Comparison of ENCODE assay signal across 20 cellular contexts in genomic region chr7:138502023-138502767, GRCh38.
"Had no signal": no experiment of that assay in that cellular context is flagged by ENCODE, and none has a peak within 500 bp of the region (broad histone marks: within the 10 kb centered on the region; RNA-seq: fewer than 3 reads in every experiment).

No MANE protein-coding gene starts in this region.

- H3K27ac Mint-ChIP-seq: activated CD4-positive, alpha-beta memory T cell treated with anti-CD3 and anti-CD28 coated beads, Interleukin-2, amount 10 ng/mL, durations not matched to agents 7 days and 5 days; activated CD4-positive, alpha-beta T cell treated with anti-CD3 and anti-CD28 coated beads, Interleukin-2, amount 10 ng/mL, durations not matched to agents 24 days and 14 days; activated naive CD8-positive, alpha-beta T cell treated with anti-CD3 and anti-CD28 coated beads, Interleukin-2, amount 50 U/mL, for 24 hours; activated T-helper 1 cell treated with anti-CD3 and anti-CD28 coated beads, Interleukin-12 subunit alpha, Interleukin-12 subunit beta, Interleukin-2, Interleukin-4 antibody, amounts not matched to agents 30 ng/mL and 10 ng/mL and 1 ng/mL, durations not matched to agents 14 hours and 24 hours and 36 hours; dendritic cell treated with granulocyte-macrophage colony-stimulating factor and Interleukin-4, amounts not matched to agents 40 ng/mL and 50 ng/mL, for 4 days had no signal

- ATAC-seq: activated CD4-positive, CD25-positive, alpha-beta regulatory T cell treated with anti-CD3 and anti-CD28 coated beads, Interleukin-2, amount 50 U/mL, for 24 hours; activated naive CD8-positive, alpha-beta T cell treated with anti-CD3 and anti-CD28 coated beads, Interleukin-2, amount 50 U/mL, for 24 hours; body of pancreas; left ventricle myocardium superior; stimulated activated naive CD8-positive, alpha-beta T cell treated with anti-CD3 and anti-CD28 coated beads, Interleukin-15, Interleukin-2, amounts not matched to agents 100 U/mL and 50 U/mL, for 24 hours had no signal

- H3K4me3 Mint-ChIP-seq: activated CD4-positive, alpha-beta memory T cell treated with anti-CD3 and anti-CD28 coated beads, Interleukin-2, amount 10 ng/mL, durations not matched to agents 7 days and 5 days; activated CD4-positive, alpha-beta T cell treated with anti-CD3 and anti-CD28 coated beads, Interleukin-2, amount 10 ng/mL, durations not matched to agents 24 days and 14 days; activated naive CD8-positive, alpha-beta T cell treated with anti-CD3 and anti-CD28 coated beads, Interleukin-2, amount 50 U/mL, for 24 hours; activated T-helper 1 cell treated with anti-CD3 and anti-CD28 coated beads, Interleukin-12 subunit alpha, Interleukin-12 subunit beta, Interleukin-2, Interleukin-4 antibody, amounts not matched to agents 30 ng/mL and 10 ng/mL and 1 ng/mL, durations not matched to agents 14 hours and 24 hours and 36 hours; dendritic cell treated with granulocyte-macrophage colony-stimulating factor and Interleukin-4, amounts not matched to agents 40 ng/mL and 50 ng/mL, for 4 days had no signal

- H3K4me3 ChIP-seq: body of pancreas had no signal

- H3K27ac ChIP-seq: body of pancreas had no signal

- H3K9me3 ChIP-seq: body of pancreas had no signal

- H3K27me3 ChIP-seq: body of pancreas had no signal

- H3K27me3 Mint-ChIP-seq: activated CD4-positive, alpha-beta memory T cell treated with anti-CD3 and anti-CD28 coated beads, Interleukin-2, amount 10 ng/mL, durations not matched to agents 7 days and 5 days; activated CD4-positive, alpha-beta T cell treated with anti-CD3 and anti-CD28 coated beads, Interleukin-2, amount 10 ng/mL, durations not matched to agents 24 days and 14 days; activated naive CD8-positive, alpha-beta T cell treated with anti-CD3 and anti-CD28 coated beads, Interleukin-2, amount 50 U/mL, for 24 hours; dendritic cell treated with granulocyte-macrophage colony-stimulating factor and Interleukin-4, amounts not matched to agents 40 ng/mL and 50 ng/mL, for 4 days had no signal

- DNase-seq: activated CD4-positive, alpha-beta memory T cell treated with anti-CD3 and anti-CD28 coated beads, Interleukin-2, amount 10 ng/mL, durations not matched to agents 7 days and 5 days; activated CD4-positive, alpha-beta T cell treated with anti-CD3 and anti-CD28 coated beads, Interleukin-2, amount 10 ng/mL, durations not matched to agents 24 days and 14 days; activated gamma-delta T cell; activated naive CD4-positive, alpha-beta T cell treated with anti-CD3 and anti-CD28 coated beads, Interleukin-2, amount 50 U/mL, for 16 hours; activated naive CD8-positive, alpha-beta T cell treated with anti-CD3 and anti-CD28 coated beads, Interleukin-2, amount 50 U/mL, for 24 hours; anterior cingulate cortex; body of pancreas; effector CD4-positive, alpha-beta T cell; erythroblast; foreskin melanocyte; hypothalamus; left ventricle myocardium superior; mammary epithelial cell; occipital lobe; stimulated activated CD4-positive, alpha-beta T cell treated with anti-CD3 and anti-CD28 coated beads, Interleukin-4, amount 100 ng/mL, for 4 hours; stimulated activated naive CD8-positive, alpha-beta T cell treated with anti-CD3 and anti-CD28 coated beads, Interleukin-15, Interleukin-2, amounts not matched to agents 100 U/mL and 50 U/mL, for 24 hours; T-helper 2 cell had no signal

- H3K9me3 Mint-ChIP-seq: dendritic cell treated with granulocyte-macrophage colony-stimulating factor and Interleukin-4, amounts not matched to agents 40 ng/mL and 50 ng/mL, for 4 days had no signal
